8 cellular contexts compared by ENCODE assay signal in the genomic region with DNA sequence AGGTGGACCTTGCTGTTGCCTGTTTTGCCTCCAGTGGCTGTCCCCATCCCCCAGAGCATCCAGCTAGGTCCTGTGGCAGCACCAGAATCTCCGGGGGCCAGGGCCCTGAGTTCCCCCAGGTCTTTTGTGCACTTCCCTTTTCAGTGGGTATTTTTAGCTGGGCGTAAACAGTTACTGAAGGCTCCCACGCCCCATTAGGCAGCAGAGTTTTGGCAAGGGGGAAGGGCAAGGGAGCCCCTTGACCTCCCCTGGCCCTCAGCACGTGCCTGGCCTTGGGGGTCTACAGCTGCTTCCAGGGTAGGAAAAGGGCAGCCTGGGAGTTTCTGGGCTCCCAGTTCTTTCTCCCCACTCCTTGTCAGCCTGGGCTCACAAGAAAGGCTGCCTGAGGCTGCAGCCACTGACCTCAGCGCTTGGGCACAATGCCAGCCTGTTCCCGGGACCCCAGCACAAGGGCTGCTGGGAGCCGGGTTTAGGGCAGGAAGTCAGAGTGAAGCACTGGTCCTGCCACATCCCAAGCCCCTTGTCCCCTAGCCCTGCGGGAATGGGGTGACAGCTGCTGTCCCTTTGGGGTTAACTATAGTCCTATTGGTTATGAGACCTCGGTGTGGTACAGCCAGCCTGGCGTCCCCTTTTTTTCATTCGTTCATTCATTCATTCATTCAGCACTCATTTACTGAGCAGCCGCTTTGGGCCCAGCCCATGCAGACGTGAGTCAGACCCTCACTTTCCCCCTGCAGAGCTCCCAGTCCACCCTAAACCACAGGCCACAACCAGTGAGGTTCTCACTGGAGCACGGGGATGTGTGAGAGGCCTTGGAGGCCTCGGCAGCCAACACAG. TPM values are rescaled to one million over a fixed set of nuclear protein-coding genes. Genes with fewer than 3 reads are reported as not detected.
DNase-seq lines count a peak whose midpoint lies in the region; ATAC-seq, FAIRE-seq and TF ChIP-seq lines count a peak whose summit lies in the region.

No MANE protein-coding gene starts in this region.

- H3K4me1 ChIP-seq in H1 (replicated peaks in 1 of 4; ENCODE audit: control insufficient read depth in 3 of 4, insufficient read depth in 4 of 4, low read length in 3 of 4), result peaks cover 4 to 28% (median 14%) of the 10 kb centered on the region in 4 experiments

- H3K4me1 Mint-ChIP-seq in natural killer cell, result peaks cover 82 to 95% of the 10 kb centered on the region in 2 donors

- H2BK5ac ChIP-seq in H1 (ENCODE audit: low read depth, low read length), result no peak overlapping the region

- H3K14ac ChIP-seq in H1 (ENCODE audit: insufficient read length), result no peak overlapping the region

- H4K20me1 ChIP-seq in H1 (replicated peaks in 1 of 2; ENCODE audit: control insufficient read depth in 1 of 2, insufficient read depth in 2 of 2, low read length in 2 of 2), result peaks cover 38 to 58% of the 10 kb centered on the region in 2 experiments

- H3K4ac ChIP-seq in H1 (replicated peaks; ENCODE audit: insufficient read length, low read depth, low read length), result no peak overlapping the region

- H3K9me3 ChIP-seq in H1 (ENCODE audit: insufficient read depth in 2 of 2, low read depth in 1 of 2, low read length in 1 of 2), result no peaks in the 10 kb centered on the region

- no peak for TF ChIP-seq EP300 in H1 (IDR thresholded peaks at IDR 0.05; ENCODE audit: borderline replicate concordance in 1 of 2, low read depth in 2 of 2, low read length in 2 of 2)

- no peak for FAIRE-seq in H1 (lab: Jason Lieb, UNC)

- H3K36me3 ChIP-seq in H1 (ENCODE audit: control insufficient read depth in 2 of 4, insufficient read depth in 4 of 4, low read length in 3 of 4), result no peaks in the 10 kb centered on the region

- H3K27ac ChIP-seq in H1 (ENCODE audit: low read depth, low read length), result no peak overlapping the region

- peak overlapping the region; percentile 97 for H3K4me3 Mint-ChIP-seq in natural killer cell

- H3K4me2 ChIP-seq in H1 (ENCODE audit: insufficient read depth in 1 of 2, low read depth in 2 of 2, low read length in 2 of 2), result no peak overlapping the region

- intact Hi-C loops in natural killer cell (cut with micrococcal nuclease), result loop anchor here (2.0 kb wide), 1 partner anchor 13 kb away; no protein-coding TSS in a partner anchor

- H2AFZ ChIP-seq in H1 (ENCODE audit: low read length), result no peak overlapping the region

- no peak overlapping the region for H2BK120ac ChIP-seq in H1 (replicated peaks; ENCODE audit: low read depth, low read length)

- H3K23me2 ChIP-seq in H1 (ENCODE audit: low read depth, low read length), result no peaks in the 10 kb centered on the region

- TF ChIP-seq CTCF in H1 (IDR thresholded peaks at IDR 0.05; ENCODE audit: control extremely low read depth in 1 of 3, insufficient read depth in 1 of 3, low read depth in 1 of 3, low read length in 3 of 3), result no peak
- TF ChIP-seq CTCF in natural killer cell (IDR thresholded peaks at IDR 0.05), result no peak

- no peaks in the 10 kb centered on the region for H3K9me3 Mint-ChIP-seq in natural killer cell

- POLR2A ChIA-PET in H1 (lab: Charles Lee; ENCODE audit: partially characterized antibody), result interaction anchor here (0.6 to 4.5 kb wide), 2 partner anchors 9 to 104 kb away, joined by 3 to 20 read pairs; no protein-coding TSS in a partner anchor

- H3K36me3 Mint-ChIP-seq in natural killer cell, result no peaks in the 10 kb centered on the region

- no peaks in the 10 kb centered on the region for H3K27me3 Mint-ChIP-seq in natural killer cell (ENCODE audit: low read depth in 2 of 2)

- no peak overlapping the region for H3K18ac ChIP-seq in H1 (ENCODE audit: extremely low read depth, low read length)

- no peak overlapping the region for H4K91ac ChIP-seq in H1 (replicated peaks; ENCODE audit: insufficient read length, low read length)

- CTCF ChIA-PET in H1 (lab: Charles Lee; ENCODE audit: partially characterized antibody), result interaction anchor here (0.8 to 53.7 kb wide), 7 partner anchors 10 to 248 kb away, joined by 3 to 1439 read pairs (median 22); a partner anchor contains a TSS

- DNase-seq in AG08396 (ENCODE audit: low spot score) (peak; percentile 83), SW480 (ENCODE audit: low spot score) (peak; percentile 51), H1 (ENCODE audit: low read depth in 1 of 2, low spot score in 2 of 2) (no peak), natural killer cell (no peak), DMS53 (lab: John Stamatoyannopoulos, UW) (no peak), NCI-H446 (lab: John Stamatoyannopoulos, UW) (no peak)

- H3K79me2 ChIP-seq in H1 (ENCODE audit: control insufficient read depth in 1 of 2, insufficient read depth in 2 of 2, low read length in 2 of 2), result peaks cover 0 to 7% of the 10 kb centered on the region in 2 experiments; a peak in 1 of 4 replicates

- TF ChIP-seq RAD21 in H1 (IDR thresholded peaks at IDR 0.05 in 1 of 2, conservative IDR thresholded peaks at IDR 0.05 in 1 of 2; ENCODE audit: low read depth in 2 of 2, low read length in 2 of 2), result no peak

- peaks cover 28% of the 10 kb centered on the region for H3K79me1 ChIP-seq in H1 (ENCODE audit: low read depth, low read length)

- no peak overlapping the region for H3K4me3 ChIP-seq in H1 (ENCODE audit: extremely low read depth in 1 of 4, insufficient read depth in 2 of 4, low read depth in 3 of 4, low read length in 4 of 4)

- no peak overlapping the region for H2BK15ac ChIP-seq in H1 (ENCODE audit: low read length)

- H3K56ac ChIP-seq in H1 (replicated peaks; ENCODE audit: insufficient read length, low read depth, low read length), result no peak overlapping the region

- H3K23ac ChIP-seq in H1 (ENCODE audit: insufficient read length), result no peak overlapping the region

- peak overlapping the region; percentile 95 to 100 for H3K27ac Mint-ChIP-seq in natural killer cell

- H4K5ac ChIP-seq in H1 (ENCODE audit: insufficient read length, low read depth, low read length), result no peak overlapping the region

- H3K27me3 ChIP-seq in H1 (replicated peaks in 1 of 4; ENCODE audit: control insufficient read depth in 3 of 4, extremely low read depth in 1 of 4, insufficient read depth in 3 of 4, low read length in 3 of 4), result no peaks in the 10 kb centered on the region

- H2BK12ac ChIP-seq in H1 (ENCODE audit: low read depth, low read length), result no peak overlapping the region

- 89% methylated on average over 15 of the region's 15 CpGs; no CpG with 5 or more reads in 1 of the 2 experiments for WGBS in H1 (ENCODE audit: extremely low coverage in 1 of 2, insufficient coverage in 1 of 2, insufficient read length in 1 of 2, insufficient replicate concordance in 2 of 2, low coverage in 1 of 2, low lambda C conversion rate in 2 of 2, missing lambda C conversion rate in 1 of 2), 2 experiments

- H4K8ac ChIP-seq in H1 (ENCODE audit: extremely low read depth, insufficient read depth, low read length), result peak overlapping the region; percentile 31; the same call in 1 of the 2 replicates

- ATAC-seq in GM21447 (IDR thresholded peaks at IDR 0.05; ENCODE audit: unreplicated experiment) (peak; percentile 21), natural killer cell (no peak), GM19023 (IDR thresholded peaks at IDR 0.05; ENCODE audit: unreplicated experiment) (no peak)

- H3K9ac ChIP-seq in H1 (replicated peaks in 1 of 4; ENCODE audit: extremely low read depth in 1 of 4, low read depth in 3 of 4, low read length in 3 of 4), result no peak overlapping the region

- no peak overlapping the region for H2BK20ac ChIP-seq in H1 (ENCODE audit: low read length)

- H2AK5ac ChIP-seq in H1 (ENCODE audit: low read depth, low read length), result no peak overlapping the region

- no peak for TF ChIP-seq POLR2A in H1 (IDR thresholded peaks at IDR 0.05; ENCODE audit: control extremely low read depth in 1 of 2, low read depth in 2 of 2, low read length in 2 of 2)

RNA-seq across cellular contexts. Expression of a gene that starts 8.4 kb away (rescaled TPM):
- 50.2 and 51.7 TPM in 2 replicates for total RNA-seq in H1 (2021; fragmentation: NEBNext Ultra II Directional; extraction: Animal tissue kit (Norgen Biotek cat#: 25700))
- 13.7 and 23.0 TPM in 2 replicates for polyA plus RNA-seq in H1 (2011; rRNA removed)
- polyA plus RNA-seq in H1 (2011; cell fraction: cytosol; rRNA removed), result 16.8 TPM
- polyA plus RNA-seq in H1 (2011; cell fraction: nucleus; rRNA removed), result 40.7 TPM
- polyA plus RNA-seq in H1 (2012, experiment 1 of 2), result 31.1 to 46.6 TPM (median 42.9 TPM) in 4 replicates
- polyA plus RNA-seq in H1 (2012, experiment 2 of 2), result 39.8 TPM
- polyA plus RNA-seq in H1 (2013, experiment 1 of 2), result 22.2 TPM
- 21.3 TPM for polyA plus RNA-seq in H1 (2013, experiment 2 of 2)
- polyA minus RNA-seq in H1 (2011; rRNA and poly(A)+ RNA removed), result 12.9 and 26.4 TPM in 2 replicates
- polyA minus RNA-seq in H1 (2011; cell fraction: cytosol; rRNA and poly(A)+ RNA removed), result 21.8 TPM
- 19.3 TPM for polyA minus RNA-seq in H1 (2011; cell fraction: nucleus; rRNA and poly(A)+ RNA removed)
- total RNA-seq in natural killer cell, result 100 to 1,000 TPM; 282 to 334 (median 287) TPM

RNA-seq across cellular contexts. Expression of a gene that starts 22.3 kb away (rescaled TPM):
- not detected in 2 replicates for total RNA-seq in H1 (2021; fragmentation: NEBNext Ultra II Directional; extraction: Animal tissue kit (Norgen Biotek cat#: 25700))
- polyA plus RNA-seq in H1 (2011; rRNA removed), result not detected in 2 replicates
- 0.03 TPM for polyA plus RNA-seq in H1 (2011; cell fraction: cytosol; rRNA removed)
- polyA plus RNA-seq in H1 (2011; cell fraction: nucleus; rRNA removed), result not detected
- not detected in 4 replicates for polyA plus RNA-seq in H1 (2012, experiment 1 of 2)
- polyA plus RNA-seq in H1 (2012, experiment 2 of 2), result not detected
- polyA plus RNA-seq in H1 (2013, experiment 1 of 2), result not detected
- not detected for polyA plus RNA-seq in H1 (2013, experiment 2 of 2)
- polyA minus RNA-seq in H1 (2011; rRNA and poly(A)+ RNA removed), result not detected in 2 replicates
- polyA minus RNA-seq in H1 (2011; cell fraction: cytosol; rRNA and poly(A)+ RNA removed), result not detected
- not detected for polyA minus RNA-seq in H1 (2011; cell fraction: nucleus; rRNA and poly(A)+ RNA removed)
- 1 to 10 TPM in 1 of 3 donors, under 1 TPM in 2; 0.72 to 1.1 (median 0.94) TPM for total RNA-seq in natural killer cell

RNA-seq across cellular contexts. Expression of a gene that starts 36.1 kb away (rescaled TPM):
- total RNA-seq in H1 (2021; fragmentation: NEBNext Ultra II Directional; extraction: Animal tissue kit (Norgen Biotek cat#: 25700)), result not detected in 2 replicates
- polyA plus RNA-seq in H1 (2011; rRNA removed), result 0.17 and 0.27 TPM in 2 replicates
- polyA plus RNA-seq in H1 (2011; cell fraction: cytosol; rRNA removed), result 0.23 TPM
- 0.16 TPM for polyA plus RNA-seq in H1 (2011; cell fraction: nucleus; rRNA removed)
- 0.08 to 0.19 TPM (median 0.08 TPM) in 3 of 4 replicates, not detected in the other for polyA plus RNA-seq in H1 (2012, experiment 1 of 2)
- 0.09 TPM for polyA plus RNA-seq in H1 (2012, experiment 2 of 2)
- polyA plus RNA-seq in H1 (2013, experiment 1 of 2), result 0.10 TPM
- polyA plus RNA-seq in H1 (2013, experiment 2 of 2), result 0.11 TPM
- polyA minus RNA-seq in H1 (2011; rRNA and poly(A)+ RNA removed), result 0.28 TPM in 1 of 2 replicates, not detected in the other
- polyA minus RNA-seq in H1 (2011; cell fraction: cytosol; rRNA and poly(A)+ RNA removed), result not detected
- polyA minus RNA-seq in H1 (2011; cell fraction: nucleus; rRNA and poly(A)+ RNA removed), result not detected
- under 1 TPM in 2 of 3 donors, not detected in 1; 0.16 to 0.93 TPM for total RNA-seq in natural killer cell

RNA-seq across cellular contexts. Expression of a gene that starts 41.7 kb away (rescaled TPM):
- total RNA-seq in H1 (2021; fragmentation: NEBNext Ultra II Directional; extraction: Animal tissue kit (Norgen Biotek cat#: 25700)), result not detected in 2 replicates
- polyA plus RNA-seq in H1 (2011; rRNA removed), result not detected in 2 replicates
- polyA plus RNA-seq in H1 (2011; cell fraction: cytosol; rRNA removed), result not detected
- not detected for polyA plus RNA-seq in H1 (2011; cell fraction: nucleus; rRNA removed)
- polyA plus RNA-seq in H1 (2012, experiment 1 of 2), result not detected in 4 replicates
- polyA plus RNA-seq in H1 (2012, experiment 2 of 2), result not detected
- 0.02 TPM for polyA plus RNA-seq in H1 (2013, experiment 1 of 2)
- not detected for polyA plus RNA-seq in H1 (2013, experiment 2 of 2)
- polyA minus RNA-seq in H1 (2011; rRNA and poly(A)+ RNA removed), result not detected in 2 replicates
- not detected for polyA minus RNA-seq in H1 (2011; cell fraction: cytosol; rRNA and poly(A)+ RNA removed)
- polyA minus RNA-seq in H1 (2011; cell fraction: nucleus; rRNA and poly(A)+ RNA removed), result not detected
- total RNA-seq in natural killer cell, result not detected

RNA-seq across cellular contexts. Expression of a gene that starts 52.7 kb away (rescaled TPM):
- total RNA-seq in H1 (2021; fragmentation: NEBNext Ultra II Directional; extraction: Animal tissue kit (Norgen Biotek cat#: 25700)), result 25.0 and 27.1 TPM in 2 replicates
- polyA plus RNA-seq in H1 (2011; rRNA removed), result 34.4 and 52.2 TPM in 2 replicates
- polyA plus RNA-seq in H1 (2011; cell fraction: cytosol; rRNA removed), result 39.6 TPM
- 241 TPM for polyA plus RNA-seq in H1 (2011; cell fraction: nucleus; rRNA removed)
- 23.8 to 32.8 TPM (median 27.6 TPM) in 4 replicates for polyA plus RNA-seq in H1 (2012, experiment 1 of 2)
- 22.2 TPM for polyA plus RNA-seq in H1 (2012, experiment 2 of 2)
- polyA plus RNA-seq in H1 (2013, experiment 1 of 2), result 23.5 TPM
- 20.5 TPM for polyA plus RNA-seq in H1 (2013, experiment 2 of 2)
- 22.9 and 29.2 TPM in 2 replicates for polyA minus RNA-seq in H1 (2011; rRNA and poly(A)+ RNA removed)
- 14.8 TPM for polyA minus RNA-seq in H1 (2011; cell fraction: cytosol; rRNA and poly(A)+ RNA removed)
- polyA minus RNA-seq in H1 (2011; cell fraction: nucleus; rRNA and poly(A)+ RNA removed), result 30.0 TPM
- total RNA-seq in natural killer cell, result 10 to 100 TPM; 54.8 to 75.1 (median 64.7) TPM

Comparison
In these comparisons a context has a peak if more than half of its experiments do, and no peak if none do; other contexts are left out.
1. DNase-seq: peak in AG08396 (single experiment) and SW480 (single experiment); none in H1 (0 of 2), natural killer cell (single experiment), DMS53 (single experiment) and NCI-H446 (0 of 2).